17 cellular contexts compared by ENCODE assay signal in genomic region chr10:45044290-45044689, GRCh38. TPM values are rescaled to one million over a fixed set of nuclear protein-coding genes. Genes with fewer than 3 reads are reported as not detected.
DNase-seq lines count a peak whose midpoint lies in the region; ATAC-seq and TF ChIP-seq lines count a peak whose summit lies in the region.
"Had no signal": no experiment of that assay in that cellular context is flagged by ENCODE, and none has a peak within 500 bp of the region (broad histone marks: within the 10 kb centered on the region; RNA-seq: fewer than 3 reads in every experiment).

No MANE protein-coding gene starts in this region.

- intact Hi-C loops in PC-9 (cut with micrococcal nuclease; ENCODE audit: unreplicated experiment) (loop anchor here (10.0 kb wide), 1 partner anchor 161 kb away; no protein-coding TSS in a partner anchor), lower leg skin (cut with DNase I; ENCODE audit: low total_unique reads) (no loop called here)

- POLR2A ChIA-PET in PC-9 (lab: Charles Lee; ENCODE audit: unreplicated experiment), result no interaction called here

- TF ChIP-seq POLR2A in lower leg skin (IDR thresholded peaks at IDR 0.05), result no peak

- H3F3A ChIP-seq in GM23338 (replicated peaks; ENCODE audit: low read depth) (no peaks in the 10 kb centered on the region), PC-9 (ENCODE audit: insufficient read depth, low read depth) (no peaks in the 10 kb centered on the region)

- H3K9me2 ChIP-seq in GM23338 (ENCODE audit: insufficient read depth), result no peaks in the 10 kb centered on the region
- no peaks in the 10 kb centered on the region for H3K9me2 ChIP-seq in PC-9 (ENCODE audit: insufficient read depth)

- peak; percentile 98 for ATAC-seq in GM23338
- ATAC-seq in HG02623 (IDR thresholded peaks at IDR 0.05; ENCODE audit: unreplicated experiment), result no peak
- ATAC-seq: A549, SK-N-SH treated with all-trans-retinoic acid at 6 μM for 48 hours had no signal

- TF ChIP-seq CTCF in GM23338 (conservative IDR thresholded peaks at IDR 0.05; ENCODE audit: low read depth in 2 of 2) (no peak), PC-9 (conservative IDR thresholded peaks at IDR 0.05) (no peak), lower leg skin (IDR thresholded peaks at IDR 0.05) (no peak)

- H3K27me3 ChIP-seq in GM23338 (ENCODE audit: insufficient read depth), result no peaks in the 10 kb centered on the region
- no peaks in the 10 kb centered on the region for H3K27me3 ChIP-seq in HUES64 (ENCODE audit: insufficient read depth, low read length)
- no peaks in the 10 kb centered on the region for H3K27me3 ChIP-seq in PC-9 (ENCODE audit: insufficient read depth, low read depth)
- H3K27me3 ChIP-seq: BE2C, MG63 had no signal

- peaks cover 3% of the 10 kb centered on the region for H3K27me3 Mint-ChIP-seq in GM23338 (ENCODE audit: insufficient read depth, low read depth, poor library complexity)

- peak overlapping the region; percentile 59 for H3K4me2 ChIP-seq in GM23338
- no peak overlapping the region for H3K4me2 ChIP-seq in PC-9
- H3K4me2 ChIP-seq: A549 had no signal

- H3K4me1 ChIP-seq in GM23338 (ENCODE audit: insufficient read depth), result peaks cover 21% of the 10 kb centered on the region
- peaks cover 23% of the 10 kb centered on the region for H3K4me1 ChIP-seq in HUES64 (ENCODE audit: insufficient read depth, low read length)
- H3K4me1 ChIP-seq in PC-9 (replicated peaks; ENCODE audit: insufficient read depth), result no peaks in the 10 kb centered on the region
- H3K4me1 ChIP-seq: A549, BE2C had no signal

- peak overlapping the region; percentile 20; the same call in 1 of the 2 replicates for H3K4me3 ChIP-seq in GM23338
- H3K4me3 ChIP-seq in HUES64 (ENCODE audit: low read length), result peak overlapping the region; percentile 41
- no peak overlapping the region for H3K4me3 ChIP-seq in PC-9
- no peak overlapping the region for H3K4me3 ChIP-seq in lower leg skin (ENCODE audit: low read depth, poor library complexity, severe bottlenecking)
- H3K4me3 ChIP-seq: A549, MG63 had no signal

- H3K36me3 ChIP-seq in GM23338 (ENCODE audit: insufficient read depth), result no peaks in the 10 kb centered on the region
- no peaks in the 10 kb centered on the region for H3K36me3 ChIP-seq in HUES64 (ENCODE audit: insufficient read depth, low read length)
- no peaks in the 10 kb centered on the region for H3K36me3 ChIP-seq in PC-9 (ENCODE audit: low read depth)
- H3K36me3 ChIP-seq: BE2C, MG63 had no signal

- no peaks in the 10 kb centered on the region for H3K36me3 Mint-ChIP-seq in GM23338 (ENCODE audit: low read depth)

- DNase-seq in GM23338 (ENCODE audit: low spot score), result peak; percentile 84
- peak; percentile 88 for DNase-seq in iPS DF 19.7 (ENCODE audit: low read depth, low spot score)
- DNase-seq in iPS-NIHi7 (ENCODE audit: extremely low spot score), result peak; percentile 25
- no peak for DNase-seq in PC-9
- DNase-seq in AG08396 (ENCODE audit: low spot score), result no peak
- no peak for DNase-seq in lower leg skin (ENCODE audit: low spot score in 2 of 2)
- DNase-seq: BE2C, DMS53, MG63, NCI-H1048, NCI-H1417 treated with DMSO at 0.1 percent for 48 hours, NCI-H187, SIG-M5 had no signal

- peak overlapping the region; percentile 4; the same call in 1 of the 2 replicates for H2AFZ ChIP-seq in GM23338
- H2AFZ ChIP-seq in PC-9, result no peak overlapping the region

- H3K79me2 ChIP-seq in GM23338 (replicated peaks; ENCODE audit: insufficient read depth) (no peaks in the 10 kb centered on the region), PC-9 (ENCODE audit: low read depth) (no peaks in the 10 kb centered on the region)

- H3K4me3 Mint-ChIP-seq in GM23338, result peak overlapping the region; percentile 42

- H3K9me3 Mint-ChIP-seq in GM23338, result no peaks in the 10 kb centered on the region; the same call in 2 of the 3 replicates

- H3K27ac ChIP-seq in GM23338 (ENCODE audit: low read depth) (peak overlapping the region; percentile 79), HUES64 (ENCODE audit: low read depth, low read length) (peak overlapping the region; percentile 57; the same call in 1 of the 2 replicates), PC-9 (no peak overlapping the region)
- H3K27ac ChIP-seq: A549 had no signal

- no peak overlapping the region for H3K9ac ChIP-seq in HUES64 (ENCODE audit: low read depth, low read length)

- WGBS in HUES64, result 19% methylated on average over 6 of the region's 7 CpGs
- 35 to 52% methylated on average over 7 of the region's 7 CpGs for WGBS in lower leg skin, 2 donors

- H3K27ac Mint-ChIP-seq in GM23338, result peak overlapping the region; percentile 86

- H3K4me1 Mint-ChIP-seq in GM23338, result peaks cover 28% of the 10 kb centered on the region

- CTCF ChIA-PET in PC-9 (lab: Charles Lee), result no interaction called here

- H3K9me3 ChIP-seq in HUES64 (ENCODE audit: insufficient read depth, low read depth, low read length) (no peaks in the 10 kb centered on the region), PC-9 (ENCODE audit: insufficient read depth, low read depth) (no peaks in the 10 kb centered on the region)
- H3K9me3 ChIP-seq: A549, BE2C, MG63 had no signal

- no TSS peak for BruUV-seq in PC-9 (replicated peaks; lab: Mats Ljungman, UMichigan)

- H4K20me1 ChIP-seq in GM23338 (replicated peaks; ENCODE audit: insufficient read depth), result no peaks in the 10 kb centered on the region
- no peaks in the 10 kb centered on the region for H4K20me1 ChIP-seq in PC-9 (ENCODE audit: insufficient read depth)

TF ChIP-seq in GM23338, 12 proteins besides CTCF, POLR2A, EP300 and RAD21 (continues in another document):
- TF ChIP-seq POLR2AphosphoS5 (IDR thresholded peaks at IDR 0.05; ENCODE audit: low read depth), result 0 out of 2 replicates have a peak, but pooled peaks have one; percentile 35
- TF ChIP-seq EZH2phosphoT487 (IDR thresholded peaks at IDR 0.05; ENCODE audit: unreplicated experiment), result no peak
- TF ChIP-seq, protein P1, sequence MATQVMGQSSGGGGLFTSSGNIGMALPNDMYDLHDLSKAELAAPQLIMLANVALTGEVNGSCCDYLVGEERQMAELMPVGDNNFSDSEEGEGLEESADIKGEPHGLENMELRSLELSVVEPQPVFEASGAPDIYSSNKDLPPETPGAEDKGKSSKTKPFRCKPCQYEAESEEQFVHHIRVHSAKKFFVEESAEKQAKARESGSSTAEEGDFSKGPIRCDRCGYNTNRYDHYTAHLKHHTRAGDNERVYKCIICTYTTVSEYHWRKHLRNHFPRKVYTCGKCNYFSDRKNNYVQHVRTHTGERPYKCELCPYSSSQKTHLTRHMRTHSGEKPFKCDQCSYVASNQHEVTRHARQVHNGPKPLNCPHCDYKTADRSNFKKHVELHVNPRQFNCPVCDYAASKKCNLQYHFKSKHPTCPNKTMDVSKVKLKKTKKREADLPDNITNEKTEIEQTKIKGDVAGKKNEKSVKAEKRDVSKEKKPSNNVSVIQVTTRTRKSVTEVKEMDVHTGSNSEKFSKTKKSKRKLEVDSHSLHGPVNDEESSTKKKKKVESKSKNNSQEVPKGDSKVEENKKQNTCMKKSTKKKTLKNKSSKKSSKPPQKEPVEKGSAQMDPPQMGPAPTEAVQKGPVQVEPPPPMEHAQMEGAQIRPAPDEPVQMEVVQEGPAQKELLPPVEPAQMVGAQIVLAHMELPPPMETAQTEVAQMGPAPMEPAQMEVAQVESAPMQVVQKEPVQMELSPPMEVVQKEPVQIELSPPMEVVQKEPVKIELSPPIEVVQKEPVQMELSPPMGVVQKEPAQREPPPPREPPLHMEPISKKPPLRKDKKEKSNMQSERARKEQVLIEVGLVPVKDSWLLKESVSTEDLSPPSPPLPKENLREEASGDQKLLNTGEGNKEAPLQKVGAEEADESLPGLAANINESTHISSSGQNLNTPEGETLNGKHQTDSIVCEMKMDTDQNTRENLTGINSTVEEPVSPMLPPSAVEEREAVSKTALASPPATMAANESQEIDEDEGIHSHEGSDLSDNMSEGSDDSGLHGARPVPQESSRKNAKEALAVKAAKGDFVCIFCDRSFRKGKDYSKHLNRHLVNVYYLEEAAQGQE (IDR thresholded peaks at IDR 0.05; ENCODE audit: unreplicated experiment), result no peak
- no peak for TF ChIP-seq ETS1 (IDR thresholded peaks at IDR 0.05)

RNA-seq across cellular contexts. Expression of gene ZNF22, which starts 43.6 kb away (rescaled TPM):
- 38.7 and 40.5 TPM in 2 replicates for total RNA-seq in GM23338 (2014; rRNA removed; shearing (Covaris generic))
- 72.8 and 81.8 TPM in 2 replicates for polyA plus RNA-seq in GM23338 (2016; fragmentation: Nextera tagmentation; extraction: Ambion mirVana)
- 41.8 TPM for polyA plus RNA-seq in HUES64 (2013, experiment 1 of 2)
- 51.5 TPM for polyA plus RNA-seq in HUES64 (2013, experiment 2 of 2)
- total RNA-seq in PC-9 (2021), result 22.4 and 29.9 TPM in 2 replicates
- 10 to 100 TPM in 1 of 4 donors, 1 to 10 TPM in 3; 6.7 to 14.1 (median 9.4) TPM for total RNA-seq in lower leg skin

Comparison
In these comparisons a context has a peak if more than half of its experiments do, and no peak if none do; other contexts are left out.
1. DNase-seq: peak in GM23338 (single experiment), iPS DF 19.7 (single experiment) and iPS-NIHi7 (single experiment); none in PC-9 (0 of 2), AG08396 (single experiment) and lower leg skin (0 of 2).
2. H3K4me3 ChIP-seq: peak in GM23338 (single experiment) and HUES64 (single experiment); none in PC-9 (single experiment) and lower leg skin (single experiment).